ENCODE assay signal across 22 cellular contexts in genomic region chr2:15757820-15758586, GRCh38.
"Had no signal": no experiment of that assay in that cellular context is flagged by ENCODE, and none has a peak within 500 bp of the region (broad histone marks: within the 10 kb centered on the region; RNA-seq: fewer than 3 reads in every experiment).

No MANE protein-coding gene starts in this region.

- H3K27ac Mint-ChIP-seq: naive thymus-derived CD8-positive, alpha-beta T cell; natural killer cell treated with Interleukin-12 subunit alpha and Interleukin-12 subunit beta and Interleukin-15 and Interleukin-18, amount 100 ng/mL, for 72 hours; nephron progenitor cell; stimulated activated effector memory CD8-positive, alpha-beta T cell treated with anti-CD3 and anti-CD28 coated beads, Interleukin-12 subunit alpha, Interleukin-12 subunit beta, amount 100 ng/mL, for 72 hours; stimulated activated naive B cell treated with anti-CD40 and anti-IgM and Interleukin-4, amounts not matched to agents 10 μg/mL and 1 μg/mL and 100 μg/mL, for 72 hours; stimulated activated naive CD8-positive, alpha-beta T cell treated with anti-CD3 and anti-CD28 coated beads, Interleukin-15, Interleukin-2, amounts not matched to agents 100 ng/mL and 50 ng/mL, for 24 hours had no signal

- H3K4me3 Mint-ChIP-seq: naive thymus-derived CD8-positive, alpha-beta T cell; natural killer cell treated with Interleukin-12 subunit alpha and Interleukin-12 subunit beta and Interleukin-15 and Interleukin-18, amount 100 ng/mL, for 72 hours; nephron progenitor cell; neural crest cell; stimulated activated effector memory CD8-positive, alpha-beta T cell treated with anti-CD3 and anti-CD28 coated beads, Interleukin-12 subunit alpha, Interleukin-12 subunit beta, amount 100 ng/mL, for 72 hours; stimulated activated naive B cell treated with anti-CD40 and anti-IgM and Interleukin-4, amounts not matched to agents 10 μg/mL and 1 μg/mL and 100 μg/mL, for 72 hours; stimulated activated naive CD8-positive, alpha-beta T cell treated with anti-CD3 and anti-CD28 coated beads, Interleukin-15, Interleukin-2, amounts not matched to agents 100 ng/mL and 50 ng/mL, for 24 hours had no signal

- H3K36me3 Mint-ChIP-seq: naive thymus-derived CD8-positive, alpha-beta T cell; natural killer cell treated with Interleukin-12 subunit alpha and Interleukin-12 subunit beta and Interleukin-15 and Interleukin-18, amount 100 ng/mL, for 72 hours; stimulated activated effector memory CD8-positive, alpha-beta T cell treated with anti-CD3 and anti-CD28 coated beads, Interleukin-12 subunit alpha, Interleukin-12 subunit beta, amount 100 ng/mL, for 72 hours; stimulated activated naive B cell treated with anti-CD40 and anti-IgM and Interleukin-4, amounts not matched to agents 10 μg/mL and 1 μg/mL and 100 μg/mL, for 72 hours had no signal

- H3K9me3 Mint-ChIP-seq: stimulated activated naive CD8-positive, alpha-beta T cell treated with anti-CD3 and anti-CD28 coated beads, Interleukin-15, Interleukin-2, amounts not matched to agents 100 ng/mL and 50 ng/mL, for 24 hours had no signal

- H3K4me1 Mint-ChIP-seq: naive thymus-derived CD8-positive, alpha-beta T cell; stimulated activated effector memory CD8-positive, alpha-beta T cell treated with anti-CD3 and anti-CD28 coated beads, Interleukin-12 subunit alpha, Interleukin-12 subunit beta, amount 100 ng/mL, for 72 hours; stimulated activated naive B cell treated with anti-CD40 and anti-IgM and Interleukin-4, amounts not matched to agents 10 μg/mL and 1 μg/mL and 100 μg/mL, for 72 hours had no signal

- DNase-seq: naive thymus-derived CD8-positive, alpha-beta T cell; nephron progenitor cell; nucleus accumbens; pancreas; retina; right lobe of liver; sigmoid colon; small intestine; stimulated activated CD4-positive, alpha-beta T cell treated with anti-CD3 and anti-CD28 coated beads, Interleukin-15, amount 100 ng/mL, for 24 hours; stimulated activated CD4-positive, alpha-beta T cell treated with anti-CD3 and anti-CD28 coated beads, Interleukin-2, amount 100 ng/mL, for 24 hours; stimulated activated CD4-positive, alpha-beta T cell treated with anti-CD3 and anti-CD28 coated beads, Interleukin-2, amount 100 ng/mL, for 48 hours; stimulated activated CD4-positive, alpha-beta T cell treated with anti-CD3 and anti-CD28 coated beads, Interleukin-4, amount 100 ng/mL, for 24 hours; stimulated activated naive B cell treated with anti-CD40 and anti-IgM and Interleukin-4, amounts not matched to agents 10 μg/mL and 1 μg/mL and 100 μg/mL, for 72 hours; stimulated activated naive CD4-positive, alpha-beta T cell treated with Interleukin-2 at 50 U/mL for 16 hours; stomach; thyroid gland; upper lobe of right lung; uterus had no signal
